1 cellular context compared by ENCODE assay signal in genomic region chr5:15715966-15716365, GRCh38.
TF ChIP-seq lines count a peak whose summit lies in the region.

No MANE protein-coding gene starts in this region.

TF ChIP-seq in GM23338, 12 proteins besides CTCF, POLR2A, EP300 and RAD21 (continued from another document):
- TF ChIP-seq, protein P1, sequence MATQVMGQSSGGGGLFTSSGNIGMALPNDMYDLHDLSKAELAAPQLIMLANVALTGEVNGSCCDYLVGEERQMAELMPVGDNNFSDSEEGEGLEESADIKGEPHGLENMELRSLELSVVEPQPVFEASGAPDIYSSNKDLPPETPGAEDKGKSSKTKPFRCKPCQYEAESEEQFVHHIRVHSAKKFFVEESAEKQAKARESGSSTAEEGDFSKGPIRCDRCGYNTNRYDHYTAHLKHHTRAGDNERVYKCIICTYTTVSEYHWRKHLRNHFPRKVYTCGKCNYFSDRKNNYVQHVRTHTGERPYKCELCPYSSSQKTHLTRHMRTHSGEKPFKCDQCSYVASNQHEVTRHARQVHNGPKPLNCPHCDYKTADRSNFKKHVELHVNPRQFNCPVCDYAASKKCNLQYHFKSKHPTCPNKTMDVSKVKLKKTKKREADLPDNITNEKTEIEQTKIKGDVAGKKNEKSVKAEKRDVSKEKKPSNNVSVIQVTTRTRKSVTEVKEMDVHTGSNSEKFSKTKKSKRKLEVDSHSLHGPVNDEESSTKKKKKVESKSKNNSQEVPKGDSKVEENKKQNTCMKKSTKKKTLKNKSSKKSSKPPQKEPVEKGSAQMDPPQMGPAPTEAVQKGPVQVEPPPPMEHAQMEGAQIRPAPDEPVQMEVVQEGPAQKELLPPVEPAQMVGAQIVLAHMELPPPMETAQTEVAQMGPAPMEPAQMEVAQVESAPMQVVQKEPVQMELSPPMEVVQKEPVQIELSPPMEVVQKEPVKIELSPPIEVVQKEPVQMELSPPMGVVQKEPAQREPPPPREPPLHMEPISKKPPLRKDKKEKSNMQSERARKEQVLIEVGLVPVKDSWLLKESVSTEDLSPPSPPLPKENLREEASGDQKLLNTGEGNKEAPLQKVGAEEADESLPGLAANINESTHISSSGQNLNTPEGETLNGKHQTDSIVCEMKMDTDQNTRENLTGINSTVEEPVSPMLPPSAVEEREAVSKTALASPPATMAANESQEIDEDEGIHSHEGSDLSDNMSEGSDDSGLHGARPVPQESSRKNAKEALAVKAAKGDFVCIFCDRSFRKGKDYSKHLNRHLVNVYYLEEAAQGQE (IDR thresholded peaks at IDR 0.05; ENCODE audit: unreplicated experiment) = no peak
- no peak for TF ChIP-seq ZNF114 (CRISPR knock-in tag; IDR thresholded peaks at IDR 0.05)
- TF ChIP-seq, protein P2, sequence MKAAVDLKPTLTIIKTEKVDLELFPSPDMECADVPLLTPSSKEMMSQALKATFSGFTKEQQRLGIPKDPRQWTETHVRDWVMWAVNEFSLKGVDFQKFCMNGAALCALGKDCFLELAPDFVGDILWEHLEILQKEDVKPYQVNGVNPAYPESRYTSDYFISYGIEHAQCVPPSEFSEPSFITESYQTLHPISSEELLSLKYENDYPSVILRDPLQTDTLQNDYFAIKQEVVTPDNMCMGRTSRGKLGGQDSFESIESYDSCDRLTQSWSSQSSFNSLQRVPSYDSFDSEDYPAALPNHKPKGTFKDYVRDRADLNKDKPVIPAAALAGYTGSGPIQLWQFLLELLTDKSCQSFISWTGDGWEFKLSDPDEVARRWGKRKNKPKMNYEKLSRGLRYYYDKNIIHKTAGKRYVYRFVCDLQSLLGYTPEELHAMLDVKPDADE (IDR thresholded peaks at IDR 0.05) = no peak
- no peak for TF ChIP-seq POLR2AphosphoS5 (IDR thresholded peaks at IDR 0.05; ENCODE audit: low read depth)
- TF ChIP-seq NANOG (IDR thresholded peaks at IDR 0.05; ENCODE audit: borderline replicate concordance) = no peak
- TF ChIP-seq JUNB (IDR thresholded peaks at IDR 0.05; ENCODE audit: unreplicated experiment) = no peak
- no peak for TF ChIP-seq CREB1 (CRISPR knock-in tag; IDR thresholded peaks at IDR 0.05; ENCODE audit: low read depth)
- TF ChIP-seq ZNF331 (CRISPR knock-in tag; IDR thresholded peaks at IDR 0.05; ENCODE audit: low read depth) = no peak
